In the genomic region with DNA sequence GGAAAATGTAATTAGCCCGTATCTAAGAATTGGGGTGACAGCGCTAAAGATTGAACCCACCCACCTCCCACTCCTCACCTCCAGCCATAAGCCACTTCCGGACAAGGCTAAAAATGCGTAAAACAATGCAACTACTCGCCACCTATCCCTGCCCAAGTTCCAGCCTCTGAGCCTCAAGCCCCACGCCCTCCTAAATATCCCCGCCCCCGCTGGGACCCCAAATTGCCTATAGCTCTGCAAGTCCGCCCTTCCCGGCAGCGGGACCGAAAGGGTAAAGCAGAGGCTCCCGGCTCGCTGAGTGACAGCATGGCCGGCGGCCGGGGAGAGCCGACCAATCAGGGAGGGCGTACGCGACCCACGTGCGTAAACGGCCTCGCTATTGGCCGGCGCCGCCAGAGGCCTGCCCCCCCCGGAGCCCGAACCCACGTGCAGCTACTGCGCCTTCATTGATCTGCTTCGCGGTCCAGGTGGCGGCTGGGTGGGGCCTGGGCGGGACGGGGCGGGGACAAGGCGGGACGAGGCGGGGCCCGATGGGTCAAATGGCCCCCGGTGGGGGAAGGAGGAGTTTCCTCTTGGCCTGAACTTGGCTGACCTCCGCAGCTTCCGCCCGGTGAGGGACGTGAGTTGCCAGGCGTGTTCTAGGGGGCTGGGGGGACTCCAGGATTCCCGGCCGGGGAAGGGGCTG, we compare ENCODE assay signal across 1 cellular context.
TF ChIP-seq lines count a peak whose summit lies in the region.

Gene TLE6 (plus strand): TSS at position 564 of the 685 bp plus-strand sequence. CDS start 670 bp downstream, outside the sequence.

TF ChIP-seq in HepG2, 621 proteins besides CTCF, POLR2A, EP300 and RAD21 (continued from another document and continues in another):
- TF ChIP-seq, protein P1, sequence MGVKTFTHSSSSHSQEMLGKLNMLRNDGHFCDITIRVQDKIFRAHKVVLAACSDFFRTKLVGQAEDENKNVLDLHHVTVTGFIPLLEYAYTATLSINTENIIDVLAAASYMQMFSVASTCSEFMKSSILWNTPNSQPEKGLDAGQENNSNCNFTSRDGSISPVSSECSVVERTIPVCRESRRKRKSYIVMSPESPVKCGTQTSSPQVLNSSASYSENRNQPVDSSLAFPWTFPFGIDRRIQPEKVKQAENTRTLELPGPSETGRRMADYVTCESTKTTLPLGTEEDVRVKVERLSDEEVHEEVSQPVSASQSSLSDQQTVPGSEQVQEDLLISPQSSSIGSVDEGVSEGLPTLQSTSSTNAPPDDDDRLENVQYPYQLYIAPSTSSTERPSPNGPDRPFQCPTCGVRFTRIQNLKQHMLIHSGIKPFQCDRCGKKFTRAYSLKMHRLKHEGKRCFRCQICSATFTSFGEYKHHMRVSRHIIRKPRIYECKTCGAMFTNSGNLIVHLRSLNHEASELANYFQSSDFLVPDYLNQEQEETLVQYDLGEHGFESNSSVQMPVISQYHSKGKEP (CRISPR knock-in tag; IDR thresholded peaks at IDR 0.05): no peak
- TF ChIP-seq, protein P2, sequence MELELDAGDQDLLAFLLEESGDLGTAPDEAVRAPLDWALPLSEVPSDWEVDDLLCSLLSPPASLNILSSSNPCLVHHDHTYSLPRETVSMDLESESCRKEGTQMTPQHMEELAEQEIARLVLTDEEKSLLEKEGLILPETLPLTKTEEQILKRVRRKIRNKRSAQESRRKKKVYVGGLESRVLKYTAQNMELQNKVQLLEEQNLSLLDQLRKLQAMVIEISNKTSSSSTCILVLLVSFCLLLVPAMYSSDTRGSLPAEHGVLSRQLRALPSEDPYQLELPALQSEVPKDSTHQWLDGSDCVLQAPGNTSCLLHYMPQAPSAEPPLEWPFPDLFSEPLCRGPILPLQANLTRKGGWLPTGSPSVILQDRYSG (CRISPR knock-in tag; IDR thresholded peaks at IDR 0.05): no peak
- TF ChIP-seq ZNF724P (CRISPR knock-in tag; IDR thresholded peaks at IDR 0.05; ENCODE audit: borderline replicate concordance) (peak; percentile 84), ZNF619 (CRISPR knock-in tag; IDR thresholded peaks at IDR 0.05) (no peak), IKZF5 (CRISPR knock-in tag; IDR thresholded peaks at IDR 0.05) (peak; percentile 44; the same call in 1 of the 2 replicates), STAT5B (CRISPR knock-in tag; IDR thresholded peaks at IDR 0.05) (no peak), POGK (CRISPR knock-in tag; conservative IDR thresholded peaks at IDR 0.05) (peak; percentile 52; the same call in 1 of the 2 replicates), ZNF574 (CRISPR knock-in tag; IDR thresholded peaks at IDR 0.05) (peak; percentile 55; the same call in 1 of the 2 replicates), HNF4G (IDR thresholded peaks at IDR 0.05; ENCODE audit: borderline replicate concordance, low read depth, low read length) (peak; percentile 26; the same call in 1 of the 2 replicates), HNF4G (CRISPR knock-in tag; IDR thresholded peaks at IDR 0.05; ENCODE audit: borderline replicate concordance, low read depth) (no peak), AKNA (CRISPR knock-in tag; IDR thresholded peaks at IDR 0.05; ENCODE audit: borderline replicate concordance) (no peak), REL (CRISPR knock-in tag; conservative IDR thresholded peaks at IDR 0.05) (0 out of 2 replicates have a peak, but pooled peaks have one; percentile 50), SKI (IDR thresholded peaks at IDR 0.05; ENCODE audit: partially characterized antibody) (peak; percentile 14), ZNF746 (CRISPR knock-in tag; IDR thresholded peaks at IDR 0.05) (peak; percentile 71; the same call in 1 of the 2 replicates), MXI1 (IDR thresholded peaks at IDR 0.05; ENCODE audit: borderline replicate concordance, low read depth, low read length) (peak; percentile 95; the same call in 1 of the 3 replicates), MAX (IDR thresholded peaks at IDR 0.05) (peak; percentile 97), CBX2 (IDR thresholded peaks at IDR 0.05; ENCODE audit: low read depth, low read length) (no peak), CBX2 (CRISPR knock-in tag; IDR thresholded peaks at IDR 0.05; ENCODE audit: low read depth) (peak; percentile 70; the same call in 1 of the 2 replicates), POLR2AphosphoS5 (IDR thresholded peaks at IDR 0.05; ENCODE audit: low read depth, low read length) (peak; percentile 64), ZNF567 (CRISPR knock-in tag; IDR thresholded peaks at IDR 0.05; ENCODE audit: borderline replicate concordance) (0 out of 2 replicates have a peak, but pooled peaks have one; percentile 3), PCBP1 (IDR thresholded peaks at IDR 0.05; ENCODE audit: borderline replicate concordance, low read depth, low read length) (peak; percentile 81; the same call in 1 of the 2 replicates), KLF16 (CRISPR knock-in tag; IDR thresholded peaks at IDR 0.05) (0 out of 4 replicates have a peak, but pooled peaks of 1 of the 2 experiments have one; percentile 58), ZSCAN21 (CRISPR knock-in tag; IDR thresholded peaks at IDR 0.05; ENCODE audit: borderline replicate concordance) (0 out of 2 replicates have a peak, but pooled peaks have one; percentile 22), MED1 (CRISPR knock-in tag; IDR thresholded peaks at IDR 0.05) (peak; percentile 61; the same call in 1 of the 2 replicates), CEBPB (IDR thresholded peaks at IDR 0.05; ENCODE audit: borderline replicate concordance, low read depth, low read length) (no peak), YY1 (IDR thresholded peaks at IDR 0.05; ENCODE audit: insufficient read depth, insufficient replicate concordance, low read depth, low read length) (peak; percentile 86), ZNF670 (CRISPR knock-in tag; IDR thresholded peaks at IDR 0.05; ENCODE audit: borderline replicate concordance) (no peak; the same call in 1 of the 2 replicates)
- TF ChIP-seq, protein P3, sequence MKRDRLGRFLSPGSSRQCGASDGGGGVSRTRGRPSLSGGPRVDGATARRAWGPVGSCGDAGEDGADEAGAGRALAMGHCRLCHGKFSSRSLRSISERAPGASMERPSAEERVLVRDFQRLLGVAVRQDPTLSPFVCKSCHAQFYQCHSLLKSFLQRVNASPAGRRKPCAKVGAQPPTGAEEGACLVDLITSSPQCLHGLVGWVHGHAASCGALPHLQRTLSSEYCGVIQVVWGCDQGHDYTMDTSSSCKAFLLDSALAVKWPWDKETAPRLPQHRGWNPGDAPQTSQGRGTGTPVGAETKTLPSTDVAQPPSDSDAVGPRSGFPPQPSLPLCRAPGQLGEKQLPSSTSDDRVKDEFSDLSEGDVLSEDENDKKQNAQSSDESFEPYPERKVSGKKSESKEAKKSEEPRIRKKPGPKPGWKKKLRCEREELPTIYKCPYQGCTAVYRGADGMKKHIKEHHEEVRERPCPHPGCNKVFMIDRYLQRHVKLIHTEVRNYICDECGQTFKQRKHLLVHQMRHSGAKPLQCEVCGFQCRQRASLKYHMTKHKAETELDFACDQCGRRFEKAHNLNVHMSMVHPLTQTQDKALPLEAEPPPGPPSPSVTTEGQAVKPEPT (CRISPR knock-in tag; IDR thresholded peaks at IDR 0.05; ENCODE audit: low read depth): 0 out of 2 replicates have a peak, but pooled peaks have one; percentile 39
- TF ChIP-seq, protein P4, sequence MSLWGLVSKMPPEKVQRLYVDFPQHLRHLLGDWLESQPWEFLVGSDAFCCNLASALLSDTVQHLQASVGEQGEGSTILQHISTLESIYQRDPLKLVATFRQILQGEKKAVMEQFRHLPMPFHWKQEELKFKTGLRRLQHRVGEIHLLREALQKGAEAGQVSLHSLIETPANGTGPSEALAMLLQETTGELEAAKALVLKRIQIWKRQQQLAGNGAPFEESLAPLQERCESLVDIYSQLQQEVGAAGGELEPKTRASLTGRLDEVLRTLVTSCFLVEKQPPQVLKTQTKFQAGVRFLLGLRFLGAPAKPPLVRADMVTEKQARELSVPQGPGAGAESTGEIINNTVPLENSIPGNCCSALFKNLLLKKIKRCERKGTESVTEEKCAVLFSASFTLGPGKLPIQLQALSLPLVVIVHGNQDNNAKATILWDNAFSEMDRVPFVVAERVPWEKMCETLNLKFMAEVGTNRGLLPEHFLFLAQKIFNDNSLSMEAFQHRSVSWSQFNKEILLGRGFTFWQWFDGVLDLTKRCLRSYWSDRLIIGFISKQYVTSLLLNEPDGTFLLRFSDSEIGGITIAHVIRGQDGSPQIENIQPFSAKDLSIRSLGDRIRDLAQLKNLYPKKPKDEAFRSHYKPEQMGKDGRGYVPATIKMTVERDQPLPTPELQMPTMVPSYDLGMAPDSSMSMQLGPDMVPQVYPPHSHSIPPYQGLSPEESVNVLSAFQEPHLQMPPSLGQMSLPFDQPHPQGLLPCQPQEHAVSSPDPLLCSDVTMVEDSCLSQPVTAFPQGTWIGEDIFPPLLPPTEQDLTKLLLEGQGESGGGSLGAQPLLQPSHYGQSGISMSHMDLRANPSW (CRISPR knock-in tag; IDR thresholded peaks at IDR 0.05; ENCODE audit: borderline replicate concordance): peak; percentile 85; the same call in 1 of the 2 replicates
